Comparison of ENCODE assay signal across 8 cellular contexts in the genomic region with DNA sequence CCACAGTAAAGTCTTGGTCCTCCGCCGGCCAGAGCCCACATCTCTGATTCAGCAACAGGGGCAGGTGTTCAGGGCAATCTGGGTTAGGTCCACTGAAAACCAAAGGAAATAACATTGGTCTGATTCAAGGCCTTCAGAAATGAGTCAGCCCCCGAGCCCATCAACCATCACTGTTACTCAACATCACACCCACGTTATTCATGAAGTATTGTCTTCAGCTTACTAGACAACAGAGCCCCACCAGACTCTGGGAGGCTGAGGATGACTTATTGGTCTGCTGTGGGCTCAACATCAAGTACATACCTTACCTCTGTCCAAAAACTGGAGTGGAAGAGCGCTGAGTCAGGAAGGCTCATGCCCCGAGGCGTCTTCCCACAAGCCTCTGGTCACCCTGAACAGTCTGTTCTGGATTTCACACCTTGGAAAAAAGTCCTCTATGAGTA.
A peak's percentile ranks its signal among the peaks of the same experiment; 100 is the strongest.
DNase-seq lines count a peak whose midpoint lies in the region; ATAC-seq and TF ChIP-seq lines count a peak whose summit lies in the region.

No MANE protein-coding gene starts in this region.

- H3K9ac ChIP-seq in SK-N-SH: no peak overlapping the region

- no peaks in the 10 kb centered on the region for H3K79me2 ChIP-seq in SK-N-SH (ENCODE audit: insufficient read depth)

- H3K9me2 ChIP-seq in SK-N-SH: no peaks in the 10 kb centered on the region

- POLR2A ChIA-PET in SK-N-SH (lab: Yijun Ruan, JAX): no interaction called here

- H3F3A ChIP-seq in SK-N-SH (replicated peaks; ENCODE audit: insufficient read depth): peaks cover 32% of the 10 kb centered on the region

- no peak for TF ChIP-seq RAD21 in SK-N-SH (IDR thresholded peaks at IDR 0.05; ENCODE audit: low read length)

- DNase-seq in 8988T: peak; percentile 85
- no peak for DNase-seq in SK-N-SH
- peak; percentile 99 for DNase-seq in fibroblast of pulmonary artery (ENCODE audit: low read depth)
- peak; percentile 24 for DNase-seq in stimulated activated CD8-positive, alpha-beta memory T cell treated with anti-CD3 and anti-CD28 coated beads, Interleukin-4, amount 100 ng/mL, for 24 hours (ENCODE audit: low read depth)
- no peak for DNase-seq in NCI-H2107 treated with DMSO at 0.1 percent for 48 hours (lab: John Stamatoyannopoulos, UW; ENCODE audit: unreplicated experiment)
- no peak for DNase-seq in T-helper 9 cell

- CTCF ChIA-PET in SK-N-SH (lab: Yijun Ruan, JAX): interaction anchor here (0.9 kb wide), 1 partner anchor 121 kb away, joined by 3 read pairs; no protein-coding TSS in a partner anchor

- peak overlapping the region; percentile 46; the same call in 1 of the 2 replicates for H3K4me2 ChIP-seq in SK-N-SH

- H3K4me3 ChIP-seq in SK-N-SH (ENCODE audit: low read depth in 2 of 2, low read length in 1 of 2): no peak overlapping the region
- no peak overlapping the region for H3K4me3 ChIP-seq in fibroblast of pulmonary artery (replicated peaks; ENCODE audit: low read depth, low read length)

- TF ChIP-seq CTCF in SK-N-SH (IDR thresholded peaks at IDR 0.05): no peak
- TF ChIP-seq CTCF in fibroblast of pulmonary artery (IDR thresholded peaks at IDR 0.05; ENCODE audit: low read length, missing control alignments): no peak

- H4K20me1 ChIP-seq in SK-N-SH (ENCODE audit: insufficient read depth): no peaks in the 10 kb centered on the region

- no peaks in the 10 kb centered on the region for H3K9me3 ChIP-seq in SK-N-SH

- H3K27me3 ChIP-seq in SK-N-SH (ENCODE audit: insufficient read depth): no peaks in the 10 kb centered on the region

- ATAC-seq in GM18508 (IDR thresholded peaks at IDR 0.05; ENCODE audit: insufficient read depth, unreplicated experiment) (peak; percentile 70), HG02885 (IDR thresholded peaks at IDR 0.05; ENCODE audit: poor library complexity, unreplicated experiment) (peak; percentile 93)

- H3K36me3 ChIP-seq in SK-N-SH (replicated peaks in 1 of 2; ENCODE audit: control insufficient read depth in 1 of 2, insufficient read depth in 2 of 2, low read length in 1 of 2): no peaks in the 10 kb centered on the region

- peak overlapping the region; percentile 11 to 89; a peak in 3 of 4 replicates for H3K27ac ChIP-seq in SK-N-SH (ENCODE audit: low read depth in 2 of 2, low read length in 1 of 2)

- 14% methylated on average over 6 of the region's 7 CpGs for WGBS in SK-N-SH (ENCODE audit: low lambda C conversion rate)

- TF ChIP-seq EP300 in SK-N-SH (IDR thresholded peaks at IDR 0.05; ENCODE audit: borderline replicate concordance in 1 of 2, low read depth in 1 of 2, low read length in 1 of 2): peak; percentile 77 to 100

- no peak overlapping the region for H2AFZ ChIP-seq in SK-N-SH (ENCODE audit: low read depth)

- H3K4me1 ChIP-seq in SK-N-SH (ENCODE audit: control insufficient read depth in 1 of 2, insufficient read depth in 2 of 2, low read depth in 1 of 2, low read length in 1 of 2): peaks cover 8 to 15% of the 10 kb centered on the region in 2 experiments; a peak in 3 of 4 replicates

TF ChIP-seq in SK-N-SH, 30 proteins besides CTCF, POLR2A, EP300 and RAD21 (continues in another document):
- peak; percentile 96 for TF ChIP-seq NFIC (IDR thresholded peaks at IDR 0.05; ENCODE audit: borderline replicate concordance)
- peak; percentile 56; the same call in 1 of the 2 replicates for TF ChIP-seq ELF1 (IDR thresholded peaks at IDR 0.05)
- peak; percentile 75 for TF ChIP-seq REST (IDR thresholded peaks at IDR 0.05; ENCODE audit: low read depth, low read length)
- TF ChIP-seq TEAD4 (IDR thresholded peaks at IDR 0.05; ENCODE audit: borderline replicate concordance, insufficient read depth): peak; percentile 97
- peak; percentile 90 for TF ChIP-seq ZBTB33 (IDR thresholded peaks at IDR 0.05; ENCODE audit: borderline replicate concordance, low read depth)
- no peak for TF ChIP-seq CHD2 (IDR thresholded peaks at IDR 0.05; ENCODE audit: low read length, partially characterized antibody)
- TF ChIP-seq RFX5 (IDR thresholded peaks at IDR 0.05; ENCODE audit: low read length): no peak
- TF ChIP-seq MEF2A (IDR thresholded peaks at IDR 0.05; ENCODE audit: borderline replicate concordance, low read depth): peak; percentile 72; the same call in 1 of the 2 replicates
- peak; percentile 94; the same call in 1 of the 2 replicates for TF ChIP-seq RXRA (IDR thresholded peaks at IDR 0.05; ENCODE audit: borderline replicate concordance, low read depth)
- TF ChIP-seq FOXJ3 (CRISPR knock-in tag; IDR thresholded peaks at IDR 0.05): no peak
- no peak for TF ChIP-seq MXI1 (IDR thresholded peaks at IDR 0.05; ENCODE audit: low read depth, low read length)
- TF ChIP-seq, protein P1, sequence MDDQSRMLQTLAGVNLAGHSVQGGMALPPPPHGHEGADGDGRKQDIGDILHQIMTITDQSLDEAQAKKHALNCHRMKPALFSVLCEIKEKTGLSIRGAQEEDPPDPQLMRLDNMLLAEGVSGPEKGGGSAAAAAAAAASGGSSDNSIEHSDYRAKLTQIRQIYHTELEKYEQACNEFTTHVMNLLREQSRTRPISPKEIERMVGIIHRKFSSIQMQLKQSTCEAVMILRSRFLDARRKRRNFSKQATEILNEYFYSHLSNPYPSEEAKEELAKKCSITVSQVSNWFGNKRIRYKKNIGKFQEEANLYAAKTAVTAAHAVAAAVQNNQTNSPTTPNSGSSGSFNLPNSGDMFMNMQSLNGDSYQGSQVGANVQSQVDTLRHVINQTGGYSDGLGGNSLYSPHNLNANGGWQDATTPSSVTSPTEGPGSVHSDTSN (IDR thresholded peaks at IDR 0.05): peak; percentile 98
- no peak for TF ChIP-seq SMC3 (IDR thresholded peaks at IDR 0.05; ENCODE audit: low read depth, low read length)
- TF ChIP-seq SIN3A (IDR thresholded peaks at IDR 0.05; ENCODE audit: borderline replicate concordance, low read depth, low read length): peak; percentile 73; the same call in 1 of the 2 replicates
- 0 out of 2 replicates have a peak, but pooled peaks have one; percentile 38 for TF ChIP-seq GABPA (IDR thresholded peaks at IDR 0.05; ENCODE audit: low read depth)
- peak; percentile 28; the same call in 1 of the 2 replicates for TF ChIP-seq YY1 (IDR thresholded peaks at IDR 0.05; ENCODE audit: low read depth)
- TF ChIP-seq, protein P2, sequence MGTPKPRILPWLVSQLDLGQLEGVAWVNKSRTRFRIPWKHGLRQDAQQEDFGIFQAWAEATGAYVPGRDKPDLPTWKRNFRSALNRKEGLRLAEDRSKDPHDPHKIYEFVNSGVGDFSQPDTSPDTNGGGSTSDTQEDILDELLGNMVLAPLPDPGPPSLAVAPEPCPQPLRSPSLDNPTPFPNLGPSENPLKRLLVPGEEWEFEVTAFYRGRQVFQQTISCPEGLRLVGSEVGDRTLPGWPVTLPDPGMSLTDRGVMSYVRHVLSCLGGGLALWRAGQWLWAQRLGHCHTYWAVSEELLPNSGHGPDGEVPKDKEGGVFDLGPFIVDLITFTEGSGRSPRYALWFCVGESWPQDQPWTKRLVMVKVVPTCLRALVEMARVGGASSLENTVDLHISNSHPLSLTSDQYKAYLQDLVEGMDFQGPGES (IDR thresholded peaks at IDR 0.05; ENCODE audit: low read depth, low read length): no peak
- TF ChIP-seq POLR2AphosphoS5 (IDR thresholded peaks at IDR 0.05; ENCODE audit: low read depth, low read length): peak; percentile 74; the same call in 1 of the 2 replicates
- no peak for TF ChIP-seq NRF1 (IDR thresholded peaks at IDR 0.05; ENCODE audit: low read depth, low read length)
- peak; percentile 99 for TF ChIP-seq FOSL2 (IDR thresholded peaks at IDR 0.05; ENCODE audit: borderline replicate concordance, low read depth)
- no peak for TF ChIP-seq TAF1 (IDR thresholded peaks at IDR 0.05; ENCODE audit: borderline replicate concordance, low read depth, low read length)

Comparison
In these comparisons a context has a peak if more than half of its experiments do, and no peak if none do; other contexts are left out.
1. DNase-seq: peak in 8988T (single experiment), fibroblast of pulmonary artery (single experiment) and stimulated activated CD8-positive, alpha-beta memory T cell treated with anti-CD3 and anti-CD28 coated beads, Interleukin-4, amount 100 ng/mL, for 24 hours (single experiment); none in SK-N-SH (single experiment), NCI-H2107 treated with DMSO at 0.1 percent for 48 hours (single experiment) and T-helper 9 cell (single experiment).